In genomic region chr19:18701250-18701608, GRCh38 we compare ENCODE assay signal across 8 cellular contexts. TPM values are rescaled to one million over a fixed set of nuclear protein-coding genes. Genes with fewer than 3 reads are reported as not detected.
DNase-seq lines count a peak whose midpoint lies in the region; ATAC-seq and TF ChIP-seq lines count a peak whose summit lies in the region.

No MANE protein-coding gene starts in this region.

- intact Hi-C loops in activated CD4-positive, alpha-beta T cell treated with anti-CD3 and anti-CD28 coated beads for 36 hours (cut with DNase I, micrococcal nuclease), result loop anchor here in 1 of 2 experiments (2.0 kb wide), 1 partner anchor 64 kb away; the partner anchor contains the start of gene KLHL26
- intact Hi-C loops in dorsolateral prefrontal cortex (cut with DNase I), result no loop called here

- no peaks in the 10 kb centered on the region for H3K9me3 ChIP-seq in HUES64 (ENCODE audit: insufficient read depth, low read depth, low read length)

- no peak overlapping the region for H3K9ac ChIP-seq in HUES64 (ENCODE audit: low read depth, low read length)

- H3K4me1 ChIP-seq in HUES64 (ENCODE audit: insufficient read depth, low read length), result peaks cover 10% of the 10 kb centered on the region; the same call in 1 of the 2 replicates

- 53% methylated on average over 7 of the region's 7 CpGs for WGBS in HUES64

- peak overlapping the region; percentile 64 for H3K4me3 Mint-ChIP-seq in activated CD4-positive, alpha-beta T cell treated with anti-CD3 and anti-CD28 coated beads for 36 hours

- H3K27me3 Mint-ChIP-seq in activated CD4-positive, alpha-beta T cell treated with anti-CD3 and anti-CD28 coated beads for 36 hours, result no peaks in the 10 kb centered on the region

- POLR2A ChIA-PET in activated CD4-positive, alpha-beta T cell treated with anti-CD3 and anti-CD28 coated beads for 36 hours (lab: Charles Lee), result interaction anchor here (0.6 kb wide), 1 partner anchor 176 kb away, joined by 3 read pairs; no protein-coding TSS in a partner anchor

- CTCF ChIA-PET in activated CD4-positive, alpha-beta T cell treated with anti-CD3 and anti-CD28 coated beads for 36 hours (lab: Charles Lee), result no interaction called here

- peak overlapping the region; percentile 42 for H3K27ac Mint-ChIP-seq in activated CD4-positive, alpha-beta T cell treated with anti-CD3 and anti-CD28 coated beads for 36 hours

- H3K4me3 ChIP-seq in HUES64 (ENCODE audit: low read length), result peak overlapping the region; percentile 53
- peak overlapping the region; percentile 21 to 70 (median 51) for H3K4me3 ChIP-seq in dorsolateral prefrontal cortex
- peak overlapping the region; percentile 47 for H3K4me3 ChIP-seq in retinal pigment epithelial cell (ENCODE audit: low read length)

- H3K36me3 Mint-ChIP-seq in activated CD4-positive, alpha-beta T cell treated with anti-CD3 and anti-CD28 coated beads for 36 hours (ENCODE audit: low read depth), result no peaks in the 10 kb centered on the region

- no peaks in the 10 kb centered on the region for H3K36me3 ChIP-seq in HUES64 (ENCODE audit: insufficient read depth, low read length)

- H3K27me3 ChIP-seq in HUES64 (ENCODE audit: insufficient read depth, low read length) (no peaks in the 10 kb centered on the region), dorsolateral prefrontal cortex (no peaks in the 10 kb centered on the region)

- TF ChIP-seq CTCF in dorsolateral prefrontal cortex (IDR thresholded peaks at IDR 0.05 in 54 of 56, conservative IDR thresholded peaks at IDR 0.05 in 2 of 56; ENCODE audit: low read depth in 1 of 56, partially characterized antibody in 56 of 56), result no peak
- no peak for TF ChIP-seq CTCF in retinal pigment epithelial cell (conservative IDR thresholded peaks at IDR 0.05; ENCODE audit: low read depth, low read length)

- H3K27ac ChIP-seq in HUES64 (ENCODE audit: low read depth, low read length) (no peak overlapping the region), dorsolateral prefrontal cortex (peak overlapping the region in 51 of 59 donors; percentile 3 to 85 (median 63))

- peak; percentile 27 for ATAC-seq in activated CD4-positive, alpha-beta T cell treated with anti-CD3 and anti-CD28 coated beads for 36 hours

- no peaks in the 10 kb centered on the region for H3K9me3 Mint-ChIP-seq in activated CD4-positive, alpha-beta T cell treated with anti-CD3 and anti-CD28 coated beads for 36 hours (ENCODE audit: low read depth)

- no peak for DNase-seq in activated CD4-positive, alpha-beta T cell treated with anti-CD3 and anti-CD28 coated beads for 36 hours
- no peak for DNase-seq in activated CD4-positive, alpha-beta T cell treated with anti-CD3 and anti-CD28 coated beads for 4 hours
- DNase-seq in dorsolateral prefrontal cortex, result no peak
- no peak for DNase-seq in retinal pigment epithelial cell (ENCODE audit: low read depth)
- no peak for DNase-seq in activated gamma-delta T cell (lab: John Stamatoyannopoulos, UW)
- DNase-seq in middle frontal gyrus (ENCODE audit: extremely low spot score, low spot score), result no peak
- no peak for DNase-seq in HUDEP-2 (lab: John Stamatoyannopoulos, UW; ENCODE audit: unreplicated experiment in 76 of 76)

- peaks cover 28% of the 10 kb centered on the region for H3K4me1 Mint-ChIP-seq in activated CD4-positive, alpha-beta T cell treated with anti-CD3 and anti-CD28 coated beads for 36 hours

RNA-seq across cellular contexts. Expression of gene CRTC1, which starts 17.7 kb away (rescaled TPM):
- total RNA-seq in activated CD4-positive, alpha-beta T cell treated with anti-CD3 and anti-CD28 coated beads for 36 hours, result 1 to 10 TPM; 5.3 to 9.7 TPM
- polyA plus RNA-seq in HUES64 (2013, experiment 1 of 2), result 9.8 TPM
- polyA plus RNA-seq in HUES64 (2013, experiment 2 of 2), result 9.7 TPM
- total RNA-seq in dorsolateral prefrontal cortex, result 100 to 1,000 TPM in 34 of 120 experiments, 10 to 100 TPM in 86; 35.9 to 127 (median 90.4) TPM
